Comparison of ENCODE assay signal across 24 cellular contexts in genomic region chr16:81224836-81225235, GRCh38. TPM values are rescaled to one million over a fixed set of nuclear protein-coding genes. Genes with fewer than 3 reads are reported as not detected.
"Had no signal": no experiment of that assay in that cellular context is flagged by ENCODE, and none has a peak within 500 bp of the region (broad histone marks: within the 10 kb centered on the region; RNA-seq: fewer than 3 reads in every experiment).

No MANE protein-coding gene starts in this region.

- H3K36me3 ChIP-seq: gastrocnemius medialis, heart left ventricle, neural progenitor cell, spleen, tibial artery, upper lobe of left lung had no signal

- H3K9ac ChIP-seq: neural progenitor cell had no signal

- H3K4me3 ChIP-seq: gastrocnemius medialis, heart left ventricle, hepatocyte, neural progenitor cell, psoas muscle, skin epidermis, spleen, testis, tibial artery, upper lobe of left lung had no signal

- H3K4me2 ChIP-seq: hepatocyte, neural progenitor cell had no signal

- H3K79me2 ChIP-seq: hepatocyte had no signal

- H3K27ac ChIP-seq: gastrocnemius medialis, hepatocyte, neural progenitor cell, psoas muscle, skin epidermis, spleen, testis, tibial artery, upper lobe of left lung had no signal

- ATAC-seq: effector memory CD8-positive, alpha-beta T cell; gastrocnemius medialis; heart left ventricle; naive thymus-derived CD4-positive, alpha-beta T cell; psoas muscle; right cardiac atrium; stimulated activated memory B cell treated with anti-CD40 and anti-IgM and Interleukin-4, amounts not matched to agents 10 μg/mL and 1 μg/mL and 100 μg/mL, for 72 hours; stimulated activated naive CD8-positive, alpha-beta T cell treated with anti-CD3 and anti-CD28 coated beads, Interleukin-15, Interleukin-2, amounts not matched to agents 100 U/mL and 50 U/mL, for 24 hours had no signal

- H2AFZ ChIP-seq: hepatocyte, neural progenitor cell had no signal

- H3K27me3 ChIP-seq: gastrocnemius medialis, heart left ventricle, hepatocyte, neural progenitor cell, testis, upper lobe of left lung had no signal

- H3K9me3 ChIP-seq: gastrocnemius medialis, heart left ventricle, psoas muscle, spleen, testis, tibial artery, upper lobe of left lung had no signal

- H3K4me1 ChIP-seq: gastrocnemius medialis, psoas muscle, spleen, tibial artery, upper lobe of left lung had no signal

- DNase-seq: cortex of kidney; effector memory CD8-positive, alpha-beta T cell; gastrocnemius medialis; heart left ventricle; kidney; mesendoderm; midbrain; naive thymus-derived CD4-positive, alpha-beta T cell; psoas muscle; right cardiac atrium; spleen; stimulated activated CD4-positive, alpha-beta T cell treated with anti-CD3 and anti-CD28 coated beads, Interleukin-4, amount 100 ng/mL, for 4 hours; stimulated activated naive CD8-positive, alpha-beta T cell treated with anti-CD3 and anti-CD28 coated beads, Interleukin-15, Interleukin-2, amounts not matched to agents 100 U/mL and 50 U/mL, for 24 hours; substantia nigra; testis; tibial artery; upper lobe of left lung had no signal

RNA-seq across cellular contexts. Expression of gene BCO1, which starts 13.7 kb away (rescaled TPM):
- total RNA-seq: gastrocnemius medialis; glomerular endothelial cell; lung microvascular endothelial cell; naive thymus-derived CD4-positive, alpha-beta T cell; osteocyte; psoas muscle; right cardiac atrium; spleen had no signal
- polyA plus RNA-seq: heart left ventricle; naive thymus-derived CD4-positive, alpha-beta T cell; right cardiac atrium; spleen had no signal
